ENCODE assay signal across 23 cellular contexts in the genomic region with DNA sequence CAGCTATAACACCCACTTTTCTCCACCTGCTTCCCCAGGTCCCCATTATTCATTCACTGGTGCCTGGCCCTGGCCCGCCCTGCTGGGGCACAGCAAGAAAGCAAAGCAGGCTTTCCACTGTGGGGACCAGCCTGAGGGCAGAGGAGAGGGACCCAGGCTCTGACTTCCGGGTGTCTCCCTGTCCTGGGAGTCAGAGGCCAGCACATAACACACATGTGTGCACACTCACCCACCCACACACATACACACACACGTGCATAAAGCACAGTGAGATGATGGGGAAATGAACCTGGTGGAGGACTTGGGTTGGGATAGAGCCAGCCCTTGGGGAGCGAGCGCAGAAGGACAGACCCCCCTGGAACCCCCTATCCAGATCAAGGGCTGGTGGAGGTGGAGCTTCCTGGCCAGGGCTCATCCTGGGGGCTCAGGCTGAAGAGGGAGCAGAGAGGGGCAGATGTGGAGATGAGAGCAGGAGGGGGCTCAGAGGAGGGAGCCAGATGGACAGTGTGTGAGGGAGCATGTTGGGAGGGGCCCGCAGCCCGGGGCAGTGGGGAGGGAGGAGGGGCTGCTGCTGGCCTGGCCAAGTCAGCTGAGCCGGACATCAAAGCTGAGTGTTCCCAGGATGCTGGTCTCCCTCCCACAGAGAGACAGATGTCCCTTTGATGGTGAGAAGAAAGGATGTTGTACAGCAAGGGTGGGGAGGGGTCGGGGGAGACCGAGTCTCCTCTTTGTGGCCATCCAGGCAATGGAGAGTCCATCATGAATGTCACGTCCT.
A peak's percentile ranks its signal among the peaks of the same experiment; 100 is the strongest.
DNase-seq lines count a peak whose midpoint lies in the region; ATAC-seq and TF ChIP-seq lines count a peak whose summit lies in the region.
"Had no signal": no experiment of that assay in that cellular context is flagged by ENCODE, and none has a peak within 500 bp of the region (broad histone marks: within the 10 kb centered on the region; RNA-seq: fewer than 3 reads in every experiment).

No MANE protein-coding gene starts in this region.

- H3K4me3 ChIP-seq in GM23338: no peak overlapping the region
- no peak overlapping the region for H3K4me3 ChIP-seq in tibial nerve
- H3K4me3 ChIP-seq: esophagus squamous epithelium, pancreas, skin epidermis, stomach, vagina had no signal

- CTCF ChIA-PET in CD4-positive, alpha-beta T cell (lab: Charles Lee): no interaction called here

- H3K9me3 Mint-ChIP-seq in GM23338: no peaks in the 10 kb centered on the region; the same call in 2 of the 3 replicates
- H3K9me3 Mint-ChIP-seq in activated T-helper 17 cell treated with anti-CD3 and anti-CD28 coated beads, Interleukin-2, amount 50 U/mL, for 72 hours: no peaks in the 10 kb centered on the region
- no peaks in the 10 kb centered on the region for H3K9me3 Mint-ChIP-seq in effector memory CD8-positive, alpha-beta T cell
- H3K9me3 Mint-ChIP-seq in CD4-positive, alpha-beta T cell: no peaks in the 10 kb centered on the region
- H3K9me3 Mint-ChIP-seq: activated CD4-positive, alpha-beta T cell treated with anti-CD3 and anti-CD28 coated beads, Interleukin-2, amount 10 ng/mL, durations not matched to agents 24 days and 14 days had no signal

- ATAC-seq in GM23338: no peak
- ATAC-seq in activated T-helper 17 cell treated with anti-CD3 and anti-CD28 coated beads, Interleukin-2, amount 50 U/mL, for 72 hours (replicated peaks): no peak
- no peak for ATAC-seq in effector memory CD8-positive, alpha-beta T cell (replicated peaks)
- ATAC-seq in CD4-positive, alpha-beta T cell (ENCODE audit: poor library complexity): no peak
- ATAC-seq: pancreas had no signal

- no peak overlapping the region for H2AFZ ChIP-seq in GM23338

- peaks cover 15% of the 10 kb centered on the region for H3K27me3 Mint-ChIP-seq in GM23338 (ENCODE audit: insufficient read depth, low read depth, poor library complexity)
- no peaks in the 10 kb centered on the region for H3K27me3 Mint-ChIP-seq in activated T-helper 17 cell treated with anti-CD3 and anti-CD28 coated beads, Interleukin-2, amount 50 U/mL, for 72 hours
- peaks cover under 1 to 16% of the 10 kb centered on the region in 2 donors for H3K27me3 Mint-ChIP-seq in effector memory CD8-positive, alpha-beta T cell
- H3K27me3 Mint-ChIP-seq in CD4-positive, alpha-beta T cell: peaks cover 2% of the 10 kb centered on the region
- H3K27me3 Mint-ChIP-seq: activated CD4-positive, alpha-beta T cell treated with anti-CD3 and anti-CD28 coated beads, Interleukin-2, amount 10 ng/mL, durations not matched to agents 24 days and 14 days had no signal

- H4K20me1 ChIP-seq in GM23338 (replicated peaks; ENCODE audit: insufficient read depth): no peaks in the 10 kb centered on the region

- no peak for TF ChIP-seq EP300 in tibial nerve (IDR thresholded peaks at IDR 0.05)

- WGBS in tibial nerve, 2 donors: 52 to 64% methylated on average over 10 to 11 of the region's 11 CpGs

- no peaks in the 10 kb centered on the region; the same call in 2 of the 3 replicates for H3K36me3 Mint-ChIP-seq in GM23338 (ENCODE audit: low read depth)
- H3K36me3 Mint-ChIP-seq in activated T-helper 17 cell treated with anti-CD3 and anti-CD28 coated beads, Interleukin-2, amount 50 U/mL, for 72 hours (ENCODE audit: low read depth): no peaks in the 10 kb centered on the region
- peaks cover 2% of the 10 kb centered on the region for H3K36me3 Mint-ChIP-seq in effector memory CD8-positive, alpha-beta T cell (ENCODE audit: insufficient read depth)
- H3K36me3 Mint-ChIP-seq in CD4-positive, alpha-beta T cell (ENCODE audit: low read depth): no peaks in the 10 kb centered on the region

- H3K4me1 ChIP-seq in GM23338 (ENCODE audit: insufficient read depth) (peaks cover 15% of the 10 kb centered on the region), tibial nerve (no peaks in the 10 kb centered on the region)
- H3K4me1 ChIP-seq: esophagus squamous epithelium, pancreas, stomach, vagina had no signal

- no peaks in the 10 kb centered on the region for H3F3A ChIP-seq in GM23338 (replicated peaks; ENCODE audit: low read depth)

- H3K4me2 ChIP-seq in GM23338: no peak overlapping the region

- no peak for DNase-seq in GM23338 (ENCODE audit: low spot score)
- DNase-seq in hippocampal formation (lab: John Stamatoyannopoulos, UW): peak; percentile 89
- peak; percentile 61 to 98 (median 80) for DNase-seq in posterior cingulate gyrus
- DNase-seq in effector memory CD8-positive, alpha-beta T cell: no peak
- DNase-seq in CD4-positive, alpha-beta T cell: no peak
- no peak for DNase-seq in tibial nerve (ENCODE audit: low spot score in 2 of 2)
- DNase-seq in GM19240 (ENCODE audit: insufficient read length, low spot score): no peak
- DNase-seq: activated CD4-positive, alpha-beta T cell treated with anti-CD3 and anti-CD28 coated beads, Interleukin-2, amount 10 ng/mL, durations not matched to agents 24 days and 14 days; activated effector memory CD4-positive, alpha-beta T cell treated with Interleukin-2 at 50 U/mL for 16 hours; central memory CD4-positive, alpha-beta T cell; DMS79 treated with DMSO at 0.1 percent for 48 hours; effector CD4-positive, alpha-beta T cell; esophagus squamous epithelium; MM.1S; NCI-H1694 treated with DMSO at 0.1 percent for 48 hours; NCI-H226; stomach; SW 1271 had no signal

- intact Hi-C loops in posterior cingulate gyrus (cut with DNase I): no loop called here
- intact Hi-C loops in CD4-positive, alpha-beta T cell (cut with DNase I, micrococcal nuclease): no loop called here

- no peaks in the 10 kb centered on the region for H3K36me3 ChIP-seq in GM23338 (ENCODE audit: insufficient read depth)
- H3K36me3 ChIP-seq in tibial nerve: no peaks in the 10 kb centered on the region
- H3K36me3 ChIP-seq: esophagus squamous epithelium, pancreas, stomach, vagina had no signal

- H3K4me1 Mint-ChIP-seq in GM23338: peaks cover 25% of the 10 kb centered on the region
- no peaks in the 10 kb centered on the region for H3K4me1 Mint-ChIP-seq in activated T-helper 17 cell treated with anti-CD3 and anti-CD28 coated beads, Interleukin-2, amount 50 U/mL, for 72 hours
- H3K4me1 Mint-ChIP-seq in effector memory CD8-positive, alpha-beta T cell (ENCODE audit: low read depth in 2 of 2): peaks cover 3 to 5% of the 10 kb centered on the region in 2 donors
- no peaks in the 10 kb centered on the region for H3K4me1 Mint-ChIP-seq in CD4-positive, alpha-beta T cell (ENCODE audit: low read depth)
- H3K4me1 Mint-ChIP-seq: activated CD4-positive, alpha-beta T cell treated with anti-CD3 and anti-CD28 coated beads, Interleukin-2, amount 10 ng/mL, durations not matched to agents 24 days and 14 days had no signal

- no peak for TF ChIP-seq POLR2A in tibial nerve (IDR thresholded peaks at IDR 0.05)

- H3K4me3 Mint-ChIP-seq in GM23338: no peak overlapping the region
- no peak overlapping the region for H3K4me3 Mint-ChIP-seq in activated T-helper 17 cell treated with anti-CD3 and anti-CD28 coated beads, Interleukin-2, amount 50 U/mL, for 72 hours
- H3K4me3 Mint-ChIP-seq in effector memory CD8-positive, alpha-beta T cell: no peak overlapping the region
- H3K4me3 Mint-ChIP-seq in CD4-positive, alpha-beta T cell: no peak overlapping the region
- H3K4me3 Mint-ChIP-seq: activated CD4-positive, alpha-beta T cell treated with anti-CD3 and anti-CD28 coated beads, Interleukin-2, amount 10 ng/mL, durations not matched to agents 24 days and 14 days had no signal

- POLR2A ChIA-PET in CD4-positive, alpha-beta T cell (lab: Charles Lee): no interaction called here

- TF ChIP-seq CTCF in GM23338 (conservative IDR thresholded peaks at IDR 0.05; ENCODE audit: low read depth in 2 of 2) (no peak), tibial nerve (IDR thresholded peaks at IDR 0.05) (no peak)
- TF ChIP-seq CTCF in CD4-positive, alpha-beta T cell (IDR thresholded peaks at IDR 0.05): no peak

- 0 out of 2 replicates have a peak overlapping the region, but pooled peaks have one; percentile 36 for H3K27ac Mint-ChIP-seq in GM23338
- H3K27ac Mint-ChIP-seq in activated T-helper 17 cell treated with anti-CD3 and anti-CD28 coated beads, Interleukin-2, amount 50 U/mL, for 72 hours: peak overlapping the region; percentile 17
- H3K27ac Mint-ChIP-seq in effector memory CD8-positive, alpha-beta T cell: no peak overlapping the region
- no peak overlapping the region for H3K27ac Mint-ChIP-seq in CD4-positive, alpha-beta T cell
- H3K27ac Mint-ChIP-seq: activated CD4-positive, alpha-beta T cell treated with anti-CD3 and anti-CD28 coated beads, Interleukin-2, amount 10 ng/mL, durations not matched to agents 24 days and 14 days had no signal

- H3K9me2 ChIP-seq in GM23338 (ENCODE audit: insufficient read depth): no peaks in the 10 kb centered on the region

- no peak overlapping the region for H3K27ac ChIP-seq in GM23338 (ENCODE audit: low read depth)
- no peak overlapping the region for H3K27ac ChIP-seq in CD4-positive, alpha-beta T cell (ENCODE audit: low read depth, low read length)
- H3K27ac ChIP-seq in tibial nerve: no peak overlapping the region
- H3K27ac ChIP-seq: esophagus squamous epithelium, HL-60, pancreas, skin epidermis, stomach, vagina had no signal

- no peaks in the 10 kb centered on the region for H3K27me3 ChIP-seq in GM23338 (ENCODE audit: insufficient read depth)
- H3K27me3 ChIP-seq in CD4-positive, alpha-beta T cell (ENCODE audit: control insufficient read depth, insufficient read depth, low read length): no peaks in the 10 kb centered on the region
- no peaks in the 10 kb centered on the region for H3K27me3 ChIP-seq in tibial nerve
- H3K27me3 ChIP-seq: pancreas, stomach, vagina had no signal

- no peaks in the 10 kb centered on the region for H3K79me2 ChIP-seq in GM23338 (replicated peaks; ENCODE audit: insufficient read depth)

- no peaks in the 10 kb centered on the region for H3K9me3 ChIP-seq in CD4-positive, alpha-beta T cell (ENCODE audit: control insufficient read depth, low read length)
- no peaks in the 10 kb centered on the region for H3K9me3 ChIP-seq in tibial nerve
- H3K9me3 ChIP-seq: esophagus squamous epithelium, pancreas, stomach, vagina had no signal

TF ChIP-seq in GM23338, 12 proteins besides CTCF, POLR2A, EP300 and RAD21 (continues in another document):
- TF ChIP-seq EZH2 (IDR thresholded peaks at IDR 0.05; ENCODE audit: low read depth, unreplicated experiment): no peak

Comparison
In these comparisons a context has a peak if more than half of its experiments do, and no peak if none do; other contexts are left out.
1. DNase-seq: peak in hippocampal formation (2 of 2) and posterior cingulate gyrus (10 of 10); none in GM23338 (single experiment), effector memory CD8-positive, alpha-beta T cell (0 of 3), CD4-positive, alpha-beta T cell (0 of 10), tibial nerve (0 of 2) and GM19240 (single experiment).
2. H3K27ac Mint-ChIP-seq: peak in GM23338 (single experiment) and activated T-helper 17 cell treated with anti-CD3 and anti-CD28 coated beads, Interleukin-2, amount 50 U/mL, for 72 hours (single experiment); none in effector memory CD8-positive, alpha-beta T cell (0 of 2) and CD4-positive, alpha-beta T cell (single experiment).